In genomic region chr20:59005523-59006166, GRCh38 we compare ENCODE assay signal across 9 cellular contexts. TPM values are rescaled to one million over a fixed set of nuclear protein-coding genes. Genes with fewer than 3 reads are reported as not detected.
DNase-seq lines count a peak whose midpoint lies in the region; ATAC-seq and TF ChIP-seq lines count a peak whose summit lies in the region.
"Had no signal": no experiment of that assay in that cellular context is flagged by ENCODE, and none has a peak within 500 bp of the region (broad histone marks: within the 10 kb centered on the region; RNA-seq: fewer than 3 reads in every experiment).

No MANE protein-coding gene starts in this region.

- peak overlapping the region; percentile 77 for H3K4me3 Mint-ChIP-seq in activated T-cell treated with anti-CD3 and anti-CD28 coated beads, Interleukin-2, amount 50 U/mL, for 4 hours

- intact Hi-C loops in adrenal gland (cut with DNase I): no loop called here
- intact Hi-C loops in lower lobe of right lung (cut with DNase I): no loop called here
- intact Hi-C loops in tibial artery (cut with DNase I; ENCODE audit: low total_unique reads): no loop called here

- no peaks in the 10 kb centered on the region for H3K9me3 ChIP-seq in adrenal gland (replicated peaks in 1 of 3)
- no peaks in the 10 kb centered on the region for H3K9me3 ChIP-seq in lower lobe of right lung
- no peaks in the 10 kb centered on the region for H3K9me3 ChIP-seq in tibial artery

- peak overlapping the region in 2 of 4 donors; percentile 38 to 82 for H3K4me3 ChIP-seq in adrenal gland
- H3K4me3 ChIP-seq in lower lobe of right lung: peak overlapping the region; percentile 91
- H3K4me3 ChIP-seq in tibial artery: peak overlapping the region; percentile 80 to 90

- no peak for DNase-seq in activated T-cell treated with anti-CD3 and anti-CD28 coated beads, Interleukin-2, amount 50 U/mL, for 4 hours
- DNase-seq in activated T-cell treated with anti-CD3 and anti-CD28 coated beads for 4 hours (no peak), adrenal gland (no peak), lower lobe of right lung (no peak), tibial artery (peak in 1 of 2 donors; percentile 55), ureter (ENCODE audit: low spot score) (no peak), activated gamma-delta T cell treated with Interleukin-2 at 50 U/mL for 16 hours (no peak)

- H3K27ac ChIP-seq in adrenal gland (peak overlapping the region in 4 of 5 donors; percentile 68 to 87 (median 80)), lower lobe of right lung (peak overlapping the region; percentile 94), tibial artery (peak overlapping the region; percentile 86 to 94)

- TF ChIP-seq POLR2A in adrenal gland (IDR thresholded peaks at IDR 0.05): no peak

- H3K9me3 Mint-ChIP-seq in activated T-cell treated with anti-CD3 and anti-CD28 coated beads, Interleukin-2, amount 50 U/mL, for 4 hours: no peaks in the 10 kb centered on the region

- H3K4me1 ChIP-seq in adrenal gland (replicated peaks in 1 of 2): peaks cover 15 to 34% of the 10 kb centered on the region in 2 donors
- H3K4me1 ChIP-seq in lower lobe of right lung: peaks cover 62% of the 10 kb centered on the region
- H3K4me1 ChIP-seq in tibial artery: peaks cover 0 to 62% (median 39%) of the 10 kb centered on the region in 4 donors

- H3K27me3 ChIP-seq in adrenal gland (no peaks in the 10 kb centered on the region), lower lobe of right lung (ENCODE audit: low read depth) (no peaks in the 10 kb centered on the region), tibial artery (no peaks in the 10 kb centered on the region)

- H3K27me3 Mint-ChIP-seq in activated T-cell treated with anti-CD3 and anti-CD28 coated beads, Interleukin-2, amount 50 U/mL, for 4 hours (ENCODE audit: low read depth): no peaks in the 10 kb centered on the region

- H3K4me1 Mint-ChIP-seq in activated T-cell treated with anti-CD3 and anti-CD28 coated beads, Interleukin-2, amount 50 U/mL, for 4 hours (ENCODE audit: low read depth): peaks cover 40% of the 10 kb centered on the region

- peaks cover 0 to 13% of the 10 kb centered on the region in 2 donors for H3K36me3 ChIP-seq in adrenal gland (replicated peaks in 1 of 2)
- H3K36me3 ChIP-seq in lower lobe of right lung: peaks cover 30% of the 10 kb centered on the region
- peaks cover 9 to 22% (median 14%) of the 10 kb centered on the region in 3 donors for H3K36me3 ChIP-seq in tibial artery

- 50 to 78% (median 69%) methylated on average over 1 to 3 of the region's 3 CpGs for WGBS in adrenal gland, 4 donors

- TF ChIP-seq CTCF in adrenal gland (IDR thresholded peaks at IDR 0.05) (no peak), lower lobe of right lung (IDR thresholded peaks at IDR 0.05) (no peak), tibial artery (IDR thresholded peaks at IDR 0.05) (no peak)

- ATAC-seq in activated T-cell treated with anti-CD3 and anti-CD28 coated beads, Interleukin-2, amount 50 U/mL, for 4 hours: no peak
- ATAC-seq in lower lobe of right lung: no peak
- no peak for ATAC-seq in HG03378 (IDR thresholded peaks at IDR 0.05; ENCODE audit: unreplicated experiment)

- no peaks in the 10 kb centered on the region for H3K36me3 Mint-ChIP-seq in activated T-cell treated with anti-CD3 and anti-CD28 coated beads, Interleukin-2, amount 50 U/mL, for 4 hours (ENCODE audit: insufficient read depth)

RNA-seq across cellular contexts. Expression of gene CTSZ, which starts 1.4 kb away (rescaled TPM):
- 10 to 100 TPM; 18.7 to 27.9 (median 20.0) TPM for total RNA-seq in activated T-cell treated with anti-CD3 and anti-CD28 coated beads, Interleukin-2, amount 50 U/mL, for 4 hours
- total RNA-seq in adrenal gland: 100 to 1,000 TPM; 128 to 266 (median 188) TPM
- polyA plus RNA-seq in adrenal gland: 100 to 1,000 TPM; 108 to 180 (median 121) TPM
- 533 TPM for total RNA-seq in lower lobe of right lung
- 116 TPM for total RNA-seq in ureter

RNA-seq across cellular contexts. Expression of gene TUBB1, which starts 13.6 kb away (rescaled TPM):
- not detected for total RNA-seq in activated T-cell treated with anti-CD3 and anti-CD28 coated beads, Interleukin-2, amount 50 U/mL, for 4 hours
- total RNA-seq in adrenal gland: under 1 TPM in 3 of 8 donors, not detected in 5; 0.13 to 0.53 (median 0.14) TPM
- polyA plus RNA-seq in adrenal gland: under 1 TPM; 0.07 to 0.10 (median 0.08) TPM
- total RNA-seq in lower lobe of right lung: 6.5 TPM
- not detected for total RNA-seq in ureter
- total RNA-seq: glomerular endothelial cell had no signal

RNA-seq across cellular contexts. Expression of gene NELFCD, which starts 24.6 kb away (rescaled TPM):
- total RNA-seq in activated T-cell treated with anti-CD3 and anti-CD28 coated beads, Interleukin-2, amount 50 U/mL, for 4 hours: 100 to 1,000 TPM; 119 to 146 (median 128) TPM
- total RNA-seq in adrenal gland (10 to 100 TPM; 47.1 to 82.8 (median 64.1) TPM), lower lobe of right lung (54.1 TPM), ureter (70.6 TPM)
- polyA plus RNA-seq in adrenal gland: 100 to 1,000 TPM in 1 of 3 donors, 10 to 100 TPM in 2; 78.3 to 107 (median 85.7) TPM

RNA-seq across cellular contexts. Expression of gene ATP5F1E, which starts 26.5 kb away (rescaled TPM):
- 10 to 100 TPM; 86.1 to 99.3 (median 95.0) TPM for total RNA-seq in activated T-cell treated with anti-CD3 and anti-CD28 coated beads, Interleukin-2, amount 50 U/mL, for 4 hours
- total RNA-seq in adrenal gland: 10 to 100 TPM; 13.3 to 90.4 (median 47.4) TPM
- 100 to 1,000 TPM in 1 of 3 donors, 10 to 100 TPM in 2; 42.5 to 131 (median 50.0) TPM for polyA plus RNA-seq in adrenal gland
- 73.8 TPM for total RNA-seq in lower lobe of right lung
- total RNA-seq in ureter: 77.7 TPM

RNA-seq across cellular contexts. Expression of gene PRELID3B, which starts 36.9 kb away (rescaled TPM):
- total RNA-seq in activated T-cell treated with anti-CD3 and anti-CD28 coated beads, Interleukin-2, amount 50 U/mL, for 4 hours: 100 to 1,000 TPM; 147 to 174 (median 160) TPM
- total RNA-seq in adrenal gland (100 to 1,000 TPM in 1 of 8 donors, 10 to 100 TPM in 7; 21.7 to 112 (median 47.8) TPM), lower lobe of right lung (43.0 TPM), ureter (62.1 TPM)
- 100 to 1,000 TPM in 1 of 3 donors, 10 to 100 TPM in 2; 13.3 to 119 (median 16.1) TPM for polyA plus RNA-seq in adrenal gland
